10 cellular contexts compared by ENCODE assay signal in genomic region chr11:7143908-7144307, GRCh38. TPM values are rescaled to one million over a fixed set of nuclear protein-coding genes. Genes with fewer than 3 reads are reported as not detected.
DNase-seq lines count a peak whose midpoint lies in the region; ATAC-seq and TF ChIP-seq lines count a peak whose summit lies in the region.
"Had no signal": no experiment of that assay in that cellular context is flagged by ENCODE, and none has a peak within 500 bp of the region (broad histone marks: within the 10 kb centered on the region; RNA-seq: fewer than 3 reads in every experiment).

No MANE protein-coding gene starts in this region.

- peak; percentile 23 for TF ChIP-seq CTCF in GM10248 (IDR thresholded peaks at IDR 0.05; ENCODE audit: control extremely low read depth, extremely low read depth, low read depth, missing control alignments)
- peak; percentile 66 for TF ChIP-seq CTCF in neural crest cell (conservative IDR thresholded peaks at IDR 0.05)

- peaks cover 4% of the 10 kb centered on the region for H3K9me3 Mint-ChIP-seq in neural crest cell
- peaks cover 3% of the 10 kb centered on the region for H3K9me3 Mint-ChIP-seq in activated CD4-positive, alpha-beta memory T cell treated with anti-CD3 and anti-CD28 coated beads, Interleukin-2, amount 10 ng/mL, durations not matched to agents 7 days and 5 days
- H3K9me3 Mint-ChIP-seq in natural killer cell treated with Interleukin-12 subunit alpha and Interleukin-12 subunit beta and Interleukin-15 and Interleukin-18, amount 100 ng/mL, for 72 hours, result peaks cover 3% of the 10 kb centered on the region

- H3K4me3 Mint-ChIP-seq in neural crest cell, result no peak overlapping the region
- H3K4me3 Mint-ChIP-seq in activated CD4-positive, alpha-beta memory T cell treated with anti-CD3 and anti-CD28 coated beads, Interleukin-2, amount 10 ng/mL, durations not matched to agents 7 days and 5 days, result no peak overlapping the region
- H3K4me3 Mint-ChIP-seq in natural killer cell treated with Interleukin-12 subunit alpha and Interleukin-12 subunit beta and Interleukin-15 and Interleukin-18, amount 100 ng/mL, for 72 hours, result no peak overlapping the region

- H3K36me3 Mint-ChIP-seq in neural crest cell (ENCODE audit: low read depth), result no peaks in the 10 kb centered on the region
- H3K36me3 Mint-ChIP-seq in activated CD4-positive, alpha-beta memory T cell treated with anti-CD3 and anti-CD28 coated beads, Interleukin-2, amount 10 ng/mL, durations not matched to agents 7 days and 5 days (ENCODE audit: low read depth), result no peaks in the 10 kb centered on the region
- H3K36me3 Mint-ChIP-seq in natural killer cell treated with Interleukin-12 subunit alpha and Interleukin-12 subunit beta and Interleukin-15 and Interleukin-18, amount 100 ng/mL, for 72 hours, result peaks cover 6% of the 10 kb centered on the region

- H3K4me1 Mint-ChIP-seq in neural crest cell, result no peaks in the 10 kb centered on the region
- H3K4me1 Mint-ChIP-seq in activated CD4-positive, alpha-beta memory T cell treated with anti-CD3 and anti-CD28 coated beads, Interleukin-2, amount 10 ng/mL, durations not matched to agents 7 days and 5 days, result no peaks in the 10 kb centered on the region
- H3K4me1 Mint-ChIP-seq in natural killer cell treated with Interleukin-12 subunit alpha and Interleukin-12 subunit beta and Interleukin-15 and Interleukin-18, amount 100 ng/mL, for 72 hours (ENCODE audit: low read depth in 2 of 2), result no peaks in the 10 kb centered on the region

- H3K27ac Mint-ChIP-seq in neural crest cell (ENCODE audit: unreplicated experiment), result no peak overlapping the region
- H3K27ac Mint-ChIP-seq in activated CD4-positive, alpha-beta memory T cell treated with anti-CD3 and anti-CD28 coated beads, Interleukin-2, amount 10 ng/mL, durations not matched to agents 7 days and 5 days, result no peak overlapping the region
- no peak overlapping the region for H3K27ac Mint-ChIP-seq in natural killer cell treated with Interleukin-12 subunit alpha and Interleukin-12 subunit beta and Interleukin-15 and Interleukin-18, amount 100 ng/mL, for 72 hours

- no peak for ATAC-seq in HG03521 (IDR thresholded peaks at IDR 0.05; ENCODE audit: unreplicated experiment)
- no peak for ATAC-seq in natural killer cell treated with Interleukin-12 subunit alpha and Interleukin-12 subunit beta and Interleukin-15 and Interleukin-18, amount 100 ng/mL, for 72 hours
- ATAC-seq: sciatic nerve had no signal

- peaks cover 5% of the 10 kb centered on the region for H3K27me3 Mint-ChIP-seq in neural crest cell (ENCODE audit: low read depth)
- peaks cover 16% of the 10 kb centered on the region for H3K27me3 Mint-ChIP-seq in activated CD4-positive, alpha-beta memory T cell treated with anti-CD3 and anti-CD28 coated beads, Interleukin-2, amount 10 ng/mL, durations not matched to agents 7 days and 5 days
- H3K27me3 Mint-ChIP-seq in natural killer cell treated with Interleukin-12 subunit alpha and Interleukin-12 subunit beta and Interleukin-15 and Interleukin-18, amount 100 ng/mL, for 72 hours, result peaks cover 2 to 8% of the 10 kb centered on the region in 2 donors

- CTCF ChIA-PET in GM10248 (lab: Yijun Ruan, JAX), result interaction anchor here (0.6 to 2.5 kb wide), 11 partner anchors 9 to 552 kb away, joined by 3 to 12 read pairs (median 3); no protein-coding TSS in a partner anchor
- CTCF ChIA-PET in activated CD4-positive, alpha-beta memory T cell treated with anti-CD3 and anti-CD28 coated beads, Interleukin-2, amount 10 ng/mL, durations not matched to agents 7 days and 5 days (lab: Charles Lee), result interaction anchor here (0.9 to 1.7 kb wide), 3 partner anchors 11 to 513 kb away, joined by 3 to 6 read pairs (median 4); no protein-coding TSS in a partner anchor

- DNase-seq in GM10248 (ENCODE audit: extremely low spot score) (no peak), NCI-H2029 treated with DMSO at 0.1 percent for 48 hours (lab: John Stamatoyannopoulos, UW) (peak; percentile 2), dermis microvascular lymphatic vessel endothelial cell (ENCODE audit: low read depth in 2 of 2) (peak; percentile 14 to 59), neural crest cell (ENCODE audit: low read depth, low spot score) (no peak)
- DNase-seq in activated CD4-positive, alpha-beta memory T cell treated with anti-CD3 and anti-CD28 coated beads, Interleukin-2, amount 10 ng/mL, durations not matched to agents 7 days and 5 days, result no peak
- DNase-seq in activated effector memory CD4-positive, alpha-beta T cell treated with Interleukin-2 at 50 U/mL for 16 hours, result no peak
- DNase-seq in natural killer cell treated with Interleukin-12 subunit alpha and Interleukin-12 subunit beta and Interleukin-15 and Interleukin-18, amount 100 ng/mL, for 72 hours (ENCODE audit: low spot score), result no peak

- POLR2A ChIA-PET in GM10248 (lab: Yijun Ruan, JAX), result no interaction called here
- POLR2A ChIA-PET in activated CD4-positive, alpha-beta memory T cell treated with anti-CD3 and anti-CD28 coated beads, Interleukin-2, amount 10 ng/mL, durations not matched to agents 7 days and 5 days (lab: Charles Lee), result no interaction called here

RNA-seq across cellular contexts. Expression of gene RBMXL2, which starts 55.1 kb away (rescaled TPM):
- total RNA-seq in dermis microvascular lymphatic vessel endothelial cell (not detected in 2 replicates), neural crest cell (0.20 and 0.21 TPM in 2 replicates)
- not detected for total RNA-seq in activated CD4-positive, alpha-beta memory T cell treated with anti-CD3 and anti-CD28 coated beads, Interleukin-2, amount 10 ng/mL, durations not matched to agents 7 days and 5 days
- total RNA-seq in natural killer cell treated with Interleukin-12 subunit alpha and Interleukin-12 subunit beta and Interleukin-15 and Interleukin-18, amount 100 ng/mL, for 72 hours, result not detected
- total RNA-seq: subcutaneous adipose tissue had no signal

Comparison
In these comparisons a context has a peak if more than half of its experiments do, and no peak if none do; other contexts are left out.
1. DNase-seq: peak in NCI-H2029 treated with DMSO at 0.1 percent for 48 hours (single experiment) and dermis microvascular lymphatic vessel endothelial cell (2 of 2); none in GM10248 (single experiment), neural crest cell (single experiment), activated CD4-positive, alpha-beta memory T cell treated with anti-CD3 and anti-CD28 coated beads, Interleukin-2, amount 10 ng/mL, durations not matched to agents 7 days and 5 days (single experiment), activated effector memory CD4-positive, alpha-beta T cell treated with Interleukin-2 at 50 U/mL for 16 hours (single experiment) and natural killer cell treated with Interleukin-12 subunit alpha and Interleukin-12 subunit beta and Interleukin-15 and Interleukin-18, amount 100 ng/mL, for 72 hours (single experiment).